In genomic region chr13:33676700-33677048, GRCh38 we compare ENCODE assay signal across 1 cellular context.
TF ChIP-seq lines count a peak whose summit lies in the region.

No MANE protein-coding gene starts in this region.

TF ChIP-seq in HEK293, 187 proteins besides CTCF, POLR2A, EP300 and RAD21 (continued from another document):
- no peak for TF ChIP-seq PATZ1 (tag by site-specific recombination; IDR thresholded peaks at IDR 0.05)
- TF ChIP-seq ZNF660 (tag by site-specific recombination; IDR thresholded peaks at IDR 0.05) = 0 out of 2 replicates have a peak, but pooled peaks have one; percentile 3
- TF ChIP-seq SP2 (tag by site-specific recombination; IDR thresholded peaks at IDR 0.05) = no peak; the same call in 1 of the 2 replicates
